In genomic region chr15:40843183-40843884, GRCh38 we compare ENCODE assay signal across 9 cellular contexts. TPM values are rescaled to one million over a fixed set of nuclear protein-coding genes. Genes with fewer than 3 reads are reported as not detected.
DNase-seq lines count a peak whose midpoint lies in the region; ATAC-seq and TF ChIP-seq lines count a peak whose summit lies in the region.
"Had no signal": no experiment of that assay in that cellular context is flagged by ENCODE, and none has a peak within 500 bp of the region (broad histone marks: within the 10 kb centered on the region; RNA-seq: fewer than 3 reads in every experiment).

No MANE protein-coding gene starts in this region.

- H3K4me2 ChIP-seq in PC-9: peak overlapping the region; percentile 100
- H3K4me2 ChIP-seq in parathyroid adenoma (ENCODE audit: low read length): peak overlapping the region; percentile 70

- H3F3A ChIP-seq in PC-9 (ENCODE audit: insufficient read depth, low read depth): peaks cover 23% of the 10 kb centered on the region

- H3K27me3 ChIP-seq in PC-9 (ENCODE audit: insufficient read depth, low read depth) (no peaks in the 10 kb centered on the region), esophagus muscularis mucosa (peaks cover 0 to 56% (median 23%) of the 10 kb centered on the region in 4 donors), parathyroid adenoma (ENCODE audit: control insufficient read depth, insufficient read depth, low read length) (no peaks in the 10 kb centered on the region)

- BruUV-seq in PC-9 (replicated peaks; lab: Mats Ljungman, UMichigan): TSS peak; percentile 46

- H3K9ac ChIP-seq in ES-I3 (ENCODE audit: low read depth, low read length): peak overlapping the region; percentile 57
- H3K9ac ChIP-seq in parathyroid adenoma: no peak overlapping the region

- H3K27ac ChIP-seq in PC-9 (peak overlapping the region; percentile 93), esophagus muscularis mucosa (replicated peaks in 1 of 4) (no peak overlapping the region), parathyroid adenoma (peak overlapping the region; percentile 86)

- TF ChIP-seq POLR2A in esophagus muscularis mucosa (IDR thresholded peaks at IDR 0.05; ENCODE audit: low read depth): no peak

- H3K9me3 ChIP-seq in ES-I3 (ENCODE audit: control insufficient read depth, insufficient read depth, low read length) (no peaks in the 10 kb centered on the region), PC-9 (ENCODE audit: insufficient read depth, low read depth) (no peaks in the 10 kb centered on the region), esophagus muscularis mucosa (no peaks in the 10 kb centered on the region), parathyroid adenoma (ENCODE audit: control insufficient read depth, low read length) (no peaks in the 10 kb centered on the region)

- ATAC-seq in GM19328 (IDR thresholded peaks at IDR 0.05; ENCODE audit: unreplicated experiment): no peak

- TF ChIP-seq CTCF in PC-9 (conservative IDR thresholded peaks at IDR 0.05): no peak
- TF ChIP-seq CTCF in esophagus muscularis mucosa (IDR thresholded peaks at IDR 0.05): no peak
- TF ChIP-seq CTCF in parathyroid adenoma (IDR thresholded peaks at IDR 0.05): no peak

- H3K36me3 ChIP-seq in ES-I3 (ENCODE audit: insufficient read depth, low read length) (no peaks in the 10 kb centered on the region), PC-9 (ENCODE audit: low read depth) (no peaks in the 10 kb centered on the region; the same call in 1 of the 2 replicates), esophagus muscularis mucosa (no peaks in the 10 kb centered on the region), parathyroid adenoma (ENCODE audit: control insufficient read depth, insufficient read depth, low read length) (no peaks in the 10 kb centered on the region)

- WGBS in esophagus muscularis mucosa: 46% methylated on average over 8 of the region's 35 CpGs

- H3K4me1 ChIP-seq in ES-I3 (ENCODE audit: insufficient read depth, low read length): peaks cover 27% of the 10 kb centered on the region
- H3K4me1 ChIP-seq in PC-9 (replicated peaks; ENCODE audit: insufficient read depth): peaks cover 28% of the 10 kb centered on the region
- peaks cover 16 to 23% (median 20%) of the 10 kb centered on the region in 4 donors for H3K4me1 ChIP-seq in esophagus muscularis mucosa
- peaks cover 7% of the 10 kb centered on the region for H3K4me1 ChIP-seq in parathyroid adenoma

- H2AFZ ChIP-seq in PC-9: peak overlapping the region; percentile 58; the same call in 1 of the 2 replicates
- peak overlapping the region; percentile 56 for H2AFZ ChIP-seq in parathyroid adenoma

- H3K9me2 ChIP-seq in PC-9 (ENCODE audit: insufficient read depth): no peaks in the 10 kb centered on the region

- CTCF ChIA-PET in PC-9 (lab: Charles Lee): interaction anchor here (1.0 kb wide), 1 partner anchor 14 kb away, joined by 4 read pairs; no protein-coding TSS in a partner anchor

- POLR2A ChIA-PET in PC-9 (lab: Charles Lee; ENCODE audit: unreplicated experiment): interaction anchor here (0.6 to 0.7 kb wide), 4 partner anchors 13 to 893 kb away, joined by 3 to 5 read pairs (median 4); partner anchors contain the start of gene PPP1R14D

- H3K4me3 ChIP-seq in PC-9: peak overlapping the region; percentile 71
- H3K4me3 ChIP-seq in esophagus muscularis mucosa: peak overlapping the region; percentile 50 to 64 (median 52)
- peak overlapping the region; percentile 88 for H3K4me3 ChIP-seq in parathyroid adenoma (ENCODE audit: low read depth, low read length)

- 0 out of 2 replicates have a peak, but pooled peaks cover 4% of the 10 kb centered on the region for H4K20me1 ChIP-seq in PC-9 (ENCODE audit: insufficient read depth)

- DNase-seq in PC-9: no peak
- DNase-seq in esophagus muscularis mucosa (ENCODE audit: extremely low spot score): no peak
- DNase-seq in GM19240 (ENCODE audit: insufficient read length, low spot score): no peak
- DNase-seq in NK-92 treated with Interleukin-12 subunit alpha and Interleukin-12 subunit beta, amount 100 ng/mL, for 24 hours (lab: John Stamatoyannopoulos, UW): no peak
- DNase-seq in activated CD4-positive, alpha-beta T cell treated with anti-CD3 and anti-CD28 coated beads, Interleukin-2, amount 50 U/mL, for 1 hour: no peak

- intact Hi-C loops in PC-9 (cut with micrococcal nuclease; ENCODE audit: unreplicated experiment) (no loop called here), esophagus muscularis mucosa (cut with DNase I) (no loop called here)

- H3K79me2 ChIP-seq in PC-9 (ENCODE audit: low read depth) (peaks cover 53% of the 10 kb centered on the region), parathyroid adenoma (peaks cover 16% of the 10 kb centered on the region)

- no peak for TF ChIP-seq EP300 in esophagus muscularis mucosa (IDR thresholded peaks at IDR 0.05)

RNA-seq across cellular contexts. Expression of gene SPINT1, which starts 0.5 kb away (rescaled TPM):
- total RNA-seq in PC-9 (2021) (141 and 180 TPM in 2 replicates), esophagus muscularis mucosa (1 to 10 TPM in 3 of 4 donors, under 1 TPM in 1; 0.99 to 2.8 (median 1.8) TPM)

RNA-seq across cellular contexts. Expression of gene PPP1R14D, which starts 14.8 kb away (rescaled TPM):
- 0.55 and 0.65 TPM in 2 replicates for total RNA-seq in PC-9 (2021)
- not detected for total RNA-seq in esophagus muscularis mucosa
- total RNA-seq: lung microvascular endothelial cell had no signal

RNA-seq across cellular contexts. Expression of gene RHOV, which starts 30.7 kb away (rescaled TPM):
- total RNA-seq in PC-9 (2021) (1.4 and 4.1 TPM in 2 replicates), esophagus muscularis mucosa (not detected)
- total RNA-seq: lung microvascular endothelial cell had no signal

RNA-seq across cellular contexts. Expression of gene DNAJC17, which starts 36.1 kb away (rescaled TPM):
- total RNA-seq in PC-9 (2021) (27.4 and 33.0 TPM in 2 replicates), esophagus muscularis mucosa (10 to 100 TPM in 3 of 4 donors, 1 to 10 TPM in 1; 10.0 to 23.8 (median 13.9) TPM)

RNA-seq across cellular contexts. Expression of gene ZFYVE19, which starts 36.4 kb away (rescaled TPM):
- total RNA-seq in PC-9 (2021): 32.6 and 33.1 TPM in 2 replicates
- 10 to 100 TPM; 14.4 to 36.8 (median 18.8) TPM for total RNA-seq in esophagus muscularis mucosa

Comparison
In these comparisons a context has a peak if more than half of its experiments do, and no peak if none do; other contexts are left out.
1. H3K27ac ChIP-seq: peak in PC-9 (single experiment) and parathyroid adenoma (single experiment); none in esophagus muscularis mucosa (0 of 4).
2. RNA of gene SPINT1, which starts 0.5 kb away (total RNA-seq): 141 to 180 TPM in PC-9; 0.99 to 2.8 TPM in esophagus muscularis mucosa; every median in the first group is over 10 times any median in the second.
3. Peak in every context shown above with its lines, with median percentiles within 50 percentile points of each other: H3K4me3 ChIP-seq.